23 cellular contexts compared by ENCODE assay signal in genomic region chr10:64635906-64636305, GRCh38.
"Had no signal": no experiment of that assay in that cellular context is flagged by ENCODE, and none has a peak within 500 bp of the region (broad histone marks: within the 10 kb centered on the region; RNA-seq: fewer than 3 reads in every experiment).

No MANE protein-coding gene starts in this region.

- H3K27me3 Mint-ChIP-seq: memory B cell; naive thymus-derived CD4-positive, alpha-beta T cell; natural killer cell treated with Interleukin-12 subunit alpha and Interleukin-12 subunit beta and Interleukin-15 and Interleukin-18, amount 100 ng/mL, for 72 hours; stimulated activated naive B cell treated with anti-CD40 and anti-IgM and Interleukin-4, amounts not matched to agents 10 μg/mL and 1 μg/mL and 100 μg/mL, for 72 hours had no signal

- H3K27ac ChIP-seq: left ventricle myocardium inferior, pancreas, right atrium auricular region, right lobe of liver, stomach, testis, thyroid gland, transverse colon, upper lobe of left lung, vagina had no signal

- H3K27ac Mint-ChIP-seq: immature natural killer cell; memory B cell; naive thymus-derived CD4-positive, alpha-beta T cell; natural killer cell treated with Interleukin-12 subunit alpha and Interleukin-12 subunit beta and Interleukin-15 and Interleukin-18, amount 100 ng/mL, for 72 hours; stimulated activated naive B cell treated with anti-CD40 and anti-IgM and Interleukin-4, amounts not matched to agents 10 μg/mL and 1 μg/mL and 100 μg/mL, for 72 hours had no signal

- H3K4me3 ChIP-seq: left ventricle myocardium inferior, lung, mucosa of descending colon, pancreas, right atrium auricular region, right lobe of liver, stomach, testis, thyroid gland, transverse colon, upper lobe of left lung, vagina had no signal

- H3K9me3 Mint-ChIP-seq: memory B cell; natural killer cell treated with Interleukin-12 subunit alpha and Interleukin-12 subunit beta and Interleukin-15 and Interleukin-18, amount 100 ng/mL, for 72 hours; stimulated activated naive B cell treated with anti-CD40 and anti-IgM and Interleukin-4, amounts not matched to agents 10 μg/mL and 1 μg/mL and 100 μg/mL, for 72 hours had no signal

- H3K4me1 ChIP-seq: left ventricle myocardium inferior, pancreas, right atrium auricular region, right lobe of liver, stomach, testis, thyroid gland, transverse colon, upper lobe of left lung, vagina had no signal

- H3K36me3 ChIP-seq: left ventricle myocardium inferior, pancreas, right atrium auricular region, right lobe of liver, stomach, thyroid gland, transverse colon, upper lobe of left lung, vagina had no signal

- H3K27me3 ChIP-seq: pancreas, right atrium auricular region, right lobe of liver, stomach, testis, thyroid gland, transverse colon, upper lobe of left lung, vagina had no signal

- H3K4me3 Mint-ChIP-seq: immature natural killer cell; memory B cell; naive thymus-derived CD4-positive, alpha-beta T cell; natural killer cell treated with Interleukin-12 subunit alpha and Interleukin-12 subunit beta and Interleukin-15 and Interleukin-18, amount 100 ng/mL, for 72 hours; stimulated activated naive B cell treated with anti-CD40 and anti-IgM and Interleukin-4, amounts not matched to agents 10 μg/mL and 1 μg/mL and 100 μg/mL, for 72 hours had no signal

- H3K9me3 ChIP-seq: left ventricle myocardium inferior, mucosa of descending colon, pancreas, right atrium auricular region, right lobe of liver, stomach, testis, thyroid gland, transverse colon, upper lobe of left lung, vagina had no signal

- H3K4me1 Mint-ChIP-seq: immature natural killer cell; memory B cell; naive thymus-derived CD4-positive, alpha-beta T cell; stimulated activated naive B cell treated with anti-CD40 and anti-IgM and Interleukin-4, amounts not matched to agents 10 μg/mL and 1 μg/mL and 100 μg/mL, for 72 hours had no signal

- H3K36me3 Mint-ChIP-seq: immature natural killer cell; memory B cell; naive thymus-derived CD4-positive, alpha-beta T cell; natural killer cell treated with Interleukin-12 subunit alpha and Interleukin-12 subunit beta and Interleukin-15 and Interleukin-18, amount 100 ng/mL, for 72 hours; stimulated activated naive B cell treated with anti-CD40 and anti-IgM and Interleukin-4, amounts not matched to agents 10 μg/mL and 1 μg/mL and 100 μg/mL, for 72 hours had no signal

- DNase-seq: immature natural killer cell; kidney; left ventricle myocardium inferior; mucosa of descending colon; naive thymus-derived CD4-positive, alpha-beta T cell; pancreas; right lobe of liver; stimulated activated CD4-positive, alpha-beta T cell treated with anti-CD3 and anti-CD28 coated beads, Interleukin-12 subunit alpha, Interleukin-12 subunit beta, amount 100 ng/mL, for 4 hours; stimulated activated CD4-positive, alpha-beta T cell treated with anti-CD3 and anti-CD28 coated beads, Interleukin-15, amount 100 ng/mL, for 24 hours; stimulated activated CD4-positive, alpha-beta T cell treated with anti-CD3 and anti-CD28 coated beads, Interleukin-2, amount 100 ng/mL, for 24 hours; stimulated activated CD4-positive, alpha-beta T cell treated with anti-CD3 and anti-CD28 coated beads, Interleukin-4, amount 100 ng/mL, for 1 hour; stimulated activated naive B cell treated with anti-CD40 and anti-IgM and Interleukin-4, amounts not matched to agents 10 μg/mL and 1 μg/mL and 100 μg/mL, for 72 hours; stimulated activated naive CD8-positive, alpha-beta T cell treated with anti-CD3 and anti-CD28 coated beads, Interleukin-15, Interleukin-2, amounts not matched to agents 100 U/mL and 50 U/mL, for 24 hours; stomach; testis; thyroid gland; transverse colon; upper lobe of left lung had no signal
